ENCODE assay signal across 8 cellular contexts in the genomic region with DNA sequence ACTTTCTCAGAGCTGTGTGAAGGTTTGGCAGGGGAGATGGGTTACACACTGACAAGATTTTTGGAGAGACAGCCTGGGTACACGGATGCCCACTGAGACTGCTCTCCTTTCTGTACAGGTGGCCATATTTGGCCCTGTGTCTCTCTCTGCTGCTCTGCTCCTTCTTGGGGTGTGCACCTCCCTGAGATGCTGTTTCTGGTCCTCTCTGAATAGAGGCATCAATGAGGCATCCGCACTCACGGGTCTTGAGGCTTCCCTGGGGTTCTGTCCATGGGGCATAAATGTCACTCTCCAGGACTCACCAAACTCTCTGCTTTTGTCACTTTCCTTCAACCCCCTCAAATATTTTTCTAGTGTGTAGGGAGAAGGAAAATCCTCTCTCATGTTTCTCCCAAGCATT.
"Had no signal": no experiment of that assay in that cellular context is flagged by ENCODE, and none has a peak within 500 bp of the region (broad histone marks: within the 10 kb centered on the region; RNA-seq: fewer than 3 reads in every experiment).

No MANE protein-coding gene starts in this region.

- H3K4me3 Mint-ChIP-seq: GM23338, HFFc6, IgD-negative memory B cell had no signal

- H3K4me1 ChIP-seq: HAP-1 had no signal

- H3K27ac ChIP-seq: HL-60 had no signal

- DNase-seq: H7, HFFc6 had no signal

- H3K36me3 ChIP-seq: HAP-1 had no signal

- FAIRE-seq: HepG2 had no signal

- H3K36me3 Mint-ChIP-seq: IgD-negative memory B cell had no signal

- H3K4me2 ChIP-seq: GM23338 had no signal

- ATAC-seq: GM23338, HCT116, HepG2 had no signal

- H3K27ac Mint-ChIP-seq: GM23338, HFFc6, IgD-negative memory B cell had no signal

- H3K4me1 Mint-ChIP-seq: GM23338, IgD-negative memory B cell had no signal

- H3K4me3 ChIP-seq: GM23338, HAP-1 had no signal

- H3K9me3 ChIP-seq: HAP-1 had no signal

- H2AFZ ChIP-seq: GM23338 had no signal

- H3K9me3 Mint-ChIP-seq: HFFc6 had no signal
